Comparison of ENCODE assay signal across 16 cellular contexts in the genomic region with DNA sequence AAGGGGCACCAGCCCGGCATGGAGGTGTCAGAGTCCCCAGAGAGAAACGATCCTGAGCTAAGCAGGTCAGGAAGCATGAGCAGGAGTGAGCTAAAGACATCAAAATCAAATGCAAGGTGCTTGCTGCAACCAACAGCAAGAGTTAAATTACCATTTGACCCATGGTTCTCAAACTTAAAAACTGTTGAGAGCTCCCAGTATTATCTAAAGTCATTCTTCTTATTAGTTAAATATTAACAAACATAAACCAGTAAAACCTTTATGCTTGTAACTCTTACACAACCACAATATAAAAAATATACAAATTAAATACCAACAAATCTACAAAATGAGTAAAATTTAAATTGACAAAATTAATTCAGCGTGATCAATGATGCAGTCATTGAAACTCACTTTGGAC. TPM values are rescaled to one million over a fixed set of nuclear protein-coding genes. Genes with fewer than 3 reads are reported as not detected.
A peak's percentile ranks its signal among the peaks of the same experiment; 100 is the strongest.
DNase-seq lines count a peak whose midpoint lies in the region; ATAC-seq and TF ChIP-seq lines count a peak whose summit lies in the region.
"Had no signal": no experiment of that assay in that cellular context is flagged by ENCODE, and none has a peak within 500 bp of the region (broad histone marks: within the 10 kb centered on the region; RNA-seq: fewer than 3 reads in every experiment).

No MANE protein-coding gene starts in this region.

- H3K4me1 ChIP-seq in hepatocyte (ENCODE audit: insufficient read depth), result peaks cover 47% of the 10 kb centered on the region
- H3K4me1 ChIP-seq: SJCRH30 had no signal

- DNase-seq in activated naive CD8-positive, alpha-beta T cell treated with anti-CD3 and anti-CD28 coated beads, Interleukin-2, amount 10 ng/mL, durations not matched to agents 7 days and 5 days, result no peak
- DNase-seq in activated naive CD8-positive, alpha-beta T cell treated with anti-CD3 and anti-CD28 coated beads, Interleukin-2, amount 50 U/mL, for 24 hours, result no peak
- DNase-seq in hepatocyte (ENCODE audit: low spot score) (no peak), renal cortical epithelial cell (ENCODE audit: low read depth) (peak; percentile 47), NCI-H446 treated with DMSO at 0.1 percent for 48 hours (lab: John Stamatoyannopoulos, UW) (no peak), GM13977 (ENCODE audit: low spot score) (no peak)
- DNase-seq: DMS79 treated with DMSO at 0.1 percent for 48 hours, H7, NCI-H1105, NCI-H1694 treated with DMSO at 0.1 percent for 48 hours, NCI-H510A treated with DMSO at 0.1 percent for 48 hours, PC-9, SJCRH30 had no signal

- TF ChIP-seq CTCF in hepatocyte (IDR thresholded peaks at IDR 0.05; ENCODE audit: poor library complexity), result no peak
- TF ChIP-seq CTCF in GM13977 (IDR thresholded peaks at IDR 0.05; ENCODE audit: extremely low read depth, insufficient read depth, missing control alignments), result no peak

- peak overlapping the region; percentile 86 for H3K4me3 Mint-ChIP-seq in activated naive CD8-positive, alpha-beta T cell treated with anti-CD3 and anti-CD28 coated beads, Interleukin-2, amount 10 ng/mL, durations not matched to agents 7 days and 5 days
- H3K4me3 Mint-ChIP-seq in activated naive CD8-positive, alpha-beta T cell treated with anti-CD3 and anti-CD28 coated beads, Interleukin-2, amount 50 U/mL, for 24 hours, result no peak overlapping the region

- peaks cover 59% of the 10 kb centered on the region for H3K79me2 ChIP-seq in hepatocyte

- H4K20me1 ChIP-seq in hepatocyte (ENCODE audit: insufficient read depth, poor library complexity, severe bottlenecking), result no peaks in the 10 kb centered on the region

- WGBS in hepatocyte (ENCODE audit: low lambda C conversion rate, missing lambda C conversion rate), result 56% methylated on average over 3 of the region's 3 CpGs

- in situ Hi-C loops in GM13977 (cut with MboI; ENCODE audit: low pct_unique_long_range_greater_than_20kb, low sequenced_read_pairs, unreplicated experiment), result no loop called here

- no peak for ATAC-seq in activated naive CD8-positive, alpha-beta T cell treated with anti-CD3 and anti-CD28 coated beads, Interleukin-2, amount 10 ng/mL, durations not matched to agents 7 days and 5 days (ENCODE audit: low read depth)
- no peak for ATAC-seq in activated naive CD8-positive, alpha-beta T cell treated with anti-CD3 and anti-CD28 coated beads, Interleukin-2, amount 50 U/mL, for 24 hours
- ATAC-seq in HG03442 (IDR thresholded peaks at IDR 0.05; ENCODE audit: unreplicated experiment), result no peak

- no peak overlapping the region for H2AFZ ChIP-seq in hepatocyte
- H2AFZ ChIP-seq: PC-9 had no signal

- no peaks in the 10 kb centered on the region for H3K9me3 Mint-ChIP-seq in activated naive CD8-positive, alpha-beta T cell treated with anti-CD3 and anti-CD28 coated beads, Interleukin-2, amount 10 ng/mL, durations not matched to agents 7 days and 5 days
- no peaks in the 10 kb centered on the region for H3K9me3 Mint-ChIP-seq in activated naive CD8-positive, alpha-beta T cell treated with anti-CD3 and anti-CD28 coated beads, Interleukin-2, amount 50 U/mL, for 24 hours

- H3K36me3 ChIP-seq in KOPT-K1 (ENCODE audit: insufficient read depth, low read length) (no peaks in the 10 kb centered on the region), hepatocyte (replicated peaks; ENCODE audit: insufficient read depth, low read depth) (no peaks in the 10 kb centered on the region)
- H3K36me3 ChIP-seq: SJCRH30 had no signal

- POLR2A ChIA-PET in activated naive CD8-positive, alpha-beta T cell treated with anti-CD3 and anti-CD28 coated beads, Interleukin-2, amount 10 ng/mL, durations not matched to agents 7 days and 5 days (lab: Charles Lee), result interaction anchor here (0.6 to 2.4 kb wide), 3 partner anchors 30 to 245 kb away, joined by 3 to 7 read pairs (median 6); no protein-coding TSS in a partner anchor

- H3K27ac ChIP-seq in KOPT-K1 (ENCODE audit: low read depth, low read length, poor library complexity, severe bottlenecking) (peak overlapping the region; percentile 60), hepatocyte (peak overlapping the region; percentile 39)
- H3K27ac ChIP-seq: C4-2B, PC-9, SJCRH30 had no signal

- H3K9me3 ChIP-seq in KOPT-K1 (ENCODE audit: insufficient read depth, low read length, poor library complexity, severe bottlenecking) (no peaks in the 10 kb centered on the region), hepatocyte (ENCODE audit: low read depth) (no peaks in the 10 kb centered on the region)
- H3K9me3 ChIP-seq: SJCRH30 had no signal

- no peaks in the 10 kb centered on the region for H3K27me3 Mint-ChIP-seq in activated naive CD8-positive, alpha-beta T cell treated with anti-CD3 and anti-CD28 coated beads, Interleukin-2, amount 10 ng/mL, durations not matched to agents 7 days and 5 days
- H3K27me3 Mint-ChIP-seq in activated naive CD8-positive, alpha-beta T cell treated with anti-CD3 and anti-CD28 coated beads, Interleukin-2, amount 50 U/mL, for 24 hours, result no peaks in the 10 kb centered on the region

- no peak overlapping the region for H3K4me3 ChIP-seq in hepatocyte
- H3K4me3 ChIP-seq: PC-9, SJCRH30 had no signal

- peak overlapping the region; percentile 96 for H3K27ac Mint-ChIP-seq in activated naive CD8-positive, alpha-beta T cell treated with anti-CD3 and anti-CD28 coated beads, Interleukin-2, amount 10 ng/mL, durations not matched to agents 7 days and 5 days
- no peak overlapping the region for H3K27ac Mint-ChIP-seq in activated naive CD8-positive, alpha-beta T cell treated with anti-CD3 and anti-CD28 coated beads, Interleukin-2, amount 50 U/mL, for 24 hours

- peaks cover 46% of the 10 kb centered on the region for H3K4me1 Mint-ChIP-seq in activated naive CD8-positive, alpha-beta T cell treated with anti-CD3 and anti-CD28 coated beads, Interleukin-2, amount 10 ng/mL, durations not matched to agents 7 days and 5 days
- H3K4me1 Mint-ChIP-seq in activated naive CD8-positive, alpha-beta T cell treated with anti-CD3 and anti-CD28 coated beads, Interleukin-2, amount 50 U/mL, for 24 hours, result peaks cover 20% of the 10 kb centered on the region

- no peaks in the 10 kb centered on the region for H3K27me3 ChIP-seq in hepatocyte
- H3K27me3 ChIP-seq: SJCRH30 had no signal

- H3K9me2 ChIP-seq in hepatocyte (replicated peaks; ENCODE audit: insufficient read depth), result no peaks in the 10 kb centered on the region

- peak overlapping the region; percentile 8 for H3K4me2 ChIP-seq in hepatocyte
- H3K4me2 ChIP-seq: PC-9 had no signal

- H3K36me3 Mint-ChIP-seq in activated naive CD8-positive, alpha-beta T cell treated with anti-CD3 and anti-CD28 coated beads, Interleukin-2, amount 10 ng/mL, durations not matched to agents 7 days and 5 days, result peaks cover 8% of the 10 kb centered on the region
- no peaks in the 10 kb centered on the region for H3K36me3 Mint-ChIP-seq in activated naive CD8-positive, alpha-beta T cell treated with anti-CD3 and anti-CD28 coated beads, Interleukin-2, amount 50 U/mL, for 24 hours (ENCODE audit: low read depth)

RNA-seq across cellular contexts. Expression of gene FANCC, which starts 51.5 kb away (rescaled TPM):
- total RNA-seq in activated naive CD8-positive, alpha-beta T cell treated with anti-CD3 and anti-CD28 coated beads, Interleukin-2, amount 10 ng/mL, durations not matched to agents 7 days and 5 days, result 10 to 100 TPM; 12.9 to 14.8 TPM
- total RNA-seq in hepatocyte (11.8 and 15.6 TPM in 2 replicates), renal cortical epithelial cell (2.8 and 8.6 TPM in 2 replicates)
- polyA plus RNA-seq in hepatocyte, result 13.1 TPM in 2 replicates
